14 cellular contexts compared by ENCODE assay signal in the genomic region with DNA sequence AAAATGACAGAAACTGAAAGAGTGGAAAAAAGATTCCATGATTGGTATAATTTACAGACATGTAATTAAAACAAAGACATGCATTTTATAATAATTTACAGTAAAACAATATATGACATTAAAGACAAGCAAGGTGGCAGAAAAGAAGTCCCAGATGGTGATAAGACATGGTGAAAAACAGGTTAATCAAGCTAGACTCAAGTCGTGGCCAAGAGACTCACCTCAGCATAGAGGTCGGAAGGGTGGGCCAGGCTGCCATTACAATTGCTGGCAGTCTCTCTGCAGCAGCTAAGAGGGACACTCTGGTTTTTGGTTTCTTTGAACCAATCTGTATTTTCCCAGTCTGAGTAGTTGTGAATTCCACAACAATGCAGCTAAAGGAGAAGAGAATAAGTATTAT. TPM values are rescaled to one million over a fixed set of nuclear protein-coding genes. Genes with fewer than 3 reads are reported as not detected.
DNase-seq lines count a peak whose midpoint lies in the region; ATAC-seq and TF ChIP-seq lines count a peak whose summit lies in the region.
"Had no signal": no experiment of that assay in that cellular context is flagged by ENCODE, and none has a peak within 500 bp of the region (broad histone marks: within the 10 kb centered on the region; RNA-seq: fewer than 3 reads in every experiment).

No MANE protein-coding gene starts in this region.

- H4K20me1 ChIP-seq in HCT116 (ENCODE audit: insufficient read depth) (no peaks in the 10 kb centered on the region), PC-9 (ENCODE audit: insufficient read depth) (no peaks in the 10 kb centered on the region)

- intact Hi-C loops in HCT116 (cut with micrococcal nuclease) (no loop called here), PC-9 (cut with micrococcal nuclease; ENCODE audit: unreplicated experiment) (no loop called here), Right ventricle myocardium inferior (cut with DNase I) (no loop called here)

- no peak for DNase-seq in HCT116 (ENCODE audit: low read depth, low spot score)
- no peak for DNase-seq in PC-9
- DNase-seq in mesothelial cell of epicardium (ENCODE audit: low spot score in 2 of 2, unreplicated experiment in 2 of 2) = no peak
- no peak for DNase-seq in Right ventricle myocardium inferior (ENCODE audit: missing footprints)
- DNase-seq in NCI-H187 treated with DMSO at 0.1 percent for 48 hours (lab: John Stamatoyannopoulos, UW) = no peak
- DNase-seq: CD4-positive, CD25-positive, alpha-beta regulatory T cell; CD8-positive, alpha-beta memory T cell; COR-L47; GM23248 had no signal

- peak overlapping the region; percentile 41 for H3K27ac Mint-ChIP-seq in mesothelial cell of epicardium
- H3K27ac Mint-ChIP-seq: B cell had no signal

- H3K27me3 ChIP-seq in HCT116 (ENCODE audit: insufficient read depth, low read length) = no peaks in the 10 kb centered on the region
- H3K27me3 ChIP-seq in PC-9 (ENCODE audit: insufficient read depth, low read depth) = no peaks in the 10 kb centered on the region
- H3K27me3 ChIP-seq: BLaER1 treated with 17β-estradiol and CSF1 and Interleukin-3, amounts not matched to agents 10 nM and 100 nM had no signal

- no peak for TF ChIP-seq POLR2A in HCT116 (IDR thresholded peaks at IDR 0.05; ENCODE audit: borderline replicate concordance, extremely low read depth, insufficient read depth, insufficient read length)

- no TSS peak for BruUV-seq in HCT116 (replicated peaks; lab: Mats Ljungman, UMichigan)
- BruUV-seq in PC-9 (replicated peaks; lab: Mats Ljungman, UMichigan) = no TSS peak

- ATAC-seq in HCT116 (no peak), GM18517 (IDR thresholded peaks at IDR 0.05; ENCODE audit: unreplicated experiment) (no peak), Right ventricle myocardium inferior (no peak)

- CTCF ChIA-PET in HCT116 (lab: Charles Lee) (interaction anchor here (1.0 kb wide), 1 partner anchor 19 kb away, joined by 3 read pairs; no protein-coding TSS in a partner anchor), PC-9 (lab: Charles Lee) (interaction anchor here (0.7 kb wide), 1 partner anchor 578 kb away, joined by 5 read pairs; no protein-coding TSS in a partner anchor)

- H3K27ac ChIP-seq in HCT116 (ENCODE audit: low read depth, low read length) (no peak overlapping the region), PC-9 (no peak overlapping the region)
- H3K27ac ChIP-seq: BLaER1 treated with 17β-estradiol and CSF1 and Interleukin-3, amounts not matched to agents 10 nM and 100 nM; GM23248 had no signal

- H3K79me2 ChIP-seq in HCT116 (ENCODE audit: insufficient read depth, low read length) = peaks cover 12% of the 10 kb centered on the region; the same call in 1 of the 2 replicates
- peaks cover 9% of the 10 kb centered on the region; the same call in 1 of the 2 replicates for H3K79me2 ChIP-seq in PC-9 (ENCODE audit: low read depth)

- H3K9me3 Mint-ChIP-seq in mesothelial cell of epicardium = no peaks in the 10 kb centered on the region
- H3K9me3 Mint-ChIP-seq: CD4-positive, CD25-positive, alpha-beta regulatory T cell; CD8-positive, alpha-beta memory T cell had no signal

- H3K36me3 Mint-ChIP-seq in mesothelial cell of epicardium = peaks cover 31% of the 10 kb centered on the region

- H3F3A ChIP-seq in PC-9 (ENCODE audit: insufficient read depth, low read depth) = no peaks in the 10 kb centered on the region

- no peak overlapping the region for H3K9ac ChIP-seq in HCT116 (ENCODE audit: low read length)
- H3K9ac ChIP-seq: BLaER1 treated with 17β-estradiol and CSF1 and Interleukin-3, amounts not matched to agents 10 nM and 100 nM; GM23248 had no signal

- TF ChIP-seq RAD21 in HCT116 (IDR thresholded peaks at IDR 0.05; ENCODE audit: low read depth) = no peak

- H3K9me2 ChIP-seq in HCT116 (ENCODE audit: insufficient read depth) = no peaks in the 10 kb centered on the region
- H3K9me2 ChIP-seq in PC-9 (ENCODE audit: insufficient read depth) = no peaks in the 10 kb centered on the region

- no peaks in the 10 kb centered on the region for H3K27me3 Mint-ChIP-seq in mesothelial cell of epicardium (ENCODE audit: low read depth)
- H3K27me3 Mint-ChIP-seq: B cell; CD4-positive, CD25-positive, alpha-beta regulatory T cell; CD8-positive, alpha-beta memory T cell had no signal

- H2AFZ ChIP-seq in HCT116 (ENCODE audit: low read depth, low read length, poor library complexity, severe bottlenecking) (no peak overlapping the region), PC-9 (no peak overlapping the region)
- H2AFZ ChIP-seq: GM23248 had no signal

- TF ChIP-seq CTCF in HCT116 (IDR thresholded peaks at IDR 0.05 in 2 of 3, conservative IDR thresholded peaks at IDR 0.05 in 1 of 3; ENCODE audit: borderline replicate concordance in 1 of 3, insufficient read depth in 1 of 3, low read depth in 2 of 3, low read length in 2 of 3) = no peak
- TF ChIP-seq CTCF in PC-9 (conservative IDR thresholded peaks at IDR 0.05) = no peak
- TF ChIP-seq CTCF in mesothelial cell of epicardium (IDR thresholded peaks at IDR 0.05; ENCODE audit: unreplicated experiment) = no peak

- POLR2A ChIA-PET in HCT116 (lab: Charles Lee) (no interaction called here), PC-9 (lab: Charles Lee; ENCODE audit: unreplicated experiment) (interaction anchor here (0.6 kb wide), 1 partner anchor 1528 kb away, joined by 15 read pairs; no protein-coding TSS in a partner anchor)

- H3K4me2 ChIP-seq in HCT116 (ENCODE audit: low read length) (0 out of 2 replicates have a peak overlapping the region, but pooled peaks have one; percentile 18), PC-9 (peak overlapping the region; percentile 12; the same call in 1 of the 2 replicates)
- H3K4me2 ChIP-seq: BLaER1 treated with 17β-estradiol and CSF1 and Interleukin-3, amounts not matched to agents 10 nM and 100 nM had no signal

- RAD21 ChIA-PET in HCT116 (lab: Charles Lee; ENCODE audit: low non-redundant PET in 1 of 2, low total read pairs in 2 of 2, uncharacterized antibody in 2 of 2, unreplicated experiment in 2 of 2) = no interaction called here

- peaks cover 6 to 14% of the 10 kb centered on the region in 2 experiments; a peak in 2 of 4 replicates for H3K36me3 ChIP-seq in HCT116 (ENCODE audit: control insufficient read depth in 1 of 2, insufficient read depth in 2 of 2, low read length in 2 of 2)
- H3K36me3 ChIP-seq in PC-9 (ENCODE audit: low read depth) = peaks cover 16% of the 10 kb centered on the region

- H3K4me1 ChIP-seq in HCT116 (ENCODE audit: control insufficient read depth in 1 of 2, insufficient read depth in 2 of 2, low read length in 2 of 2) (peaks cover 0 to 15% of the 10 kb centered on the region in 2 experiments; a peak in 2 of 4 replicates), PC-9 (replicated peaks; ENCODE audit: insufficient read depth) (peaks cover 23% of the 10 kb centered on the region)
- H3K4me1 ChIP-seq: HAP-1 had no signal

- H3K4me3 ChIP-seq in HCT116 (replicated peaks in 1 of 2; ENCODE audit: low read depth in 1 of 2, low read length in 2 of 2) = no peak overlapping the region
- no peak overlapping the region for H3K4me3 ChIP-seq in PC-9
- H3K4me3 ChIP-seq: BLaER1 treated with 17β-estradiol and CSF1 and Interleukin-3, amounts not matched to agents 10 nM and 100 nM; GM23248; HAP-1 had no signal

- no peak overlapping the region for H3K4me3 Mint-ChIP-seq in mesothelial cell of epicardium
- H3K4me3 Mint-ChIP-seq: B cell; CD4-positive, CD25-positive, alpha-beta regulatory T cell; CD8-positive, alpha-beta memory T cell had no signal

- H3K9me3 ChIP-seq in HCT116 (ENCODE audit: control insufficient read depth in 1 of 2, insufficient read depth in 1 of 2, low read depth in 1 of 2, low read length in 2 of 2) (no peaks in the 10 kb centered on the region), PC-9 (ENCODE audit: insufficient read depth, low read depth) (no peaks in the 10 kb centered on the region)
- H3K9me3 ChIP-seq: BLaER1 treated with 17β-estradiol and CSF1 and Interleukin-3, amounts not matched to agents 10 nM and 100 nM; HAP-1 had no signal

- peaks cover 28% of the 10 kb centered on the region for H3K4me1 Mint-ChIP-seq in mesothelial cell of epicardium

TF ChIP-seq in HCT116, 20 proteins besides CTCF, POLR2A, EP300 and RAD21 (continues in another document):
- no peak for TF ChIP-seq YY1 (IDR thresholded peaks at IDR 0.05; ENCODE audit: extremely low read depth, insufficient replicate concordance, low read depth, low read length)
- TF ChIP-seq FOSL1 (IDR thresholded peaks at IDR 0.05; ENCODE audit: low read depth) = no peak
- TF ChIP-seq, protein P1, sequence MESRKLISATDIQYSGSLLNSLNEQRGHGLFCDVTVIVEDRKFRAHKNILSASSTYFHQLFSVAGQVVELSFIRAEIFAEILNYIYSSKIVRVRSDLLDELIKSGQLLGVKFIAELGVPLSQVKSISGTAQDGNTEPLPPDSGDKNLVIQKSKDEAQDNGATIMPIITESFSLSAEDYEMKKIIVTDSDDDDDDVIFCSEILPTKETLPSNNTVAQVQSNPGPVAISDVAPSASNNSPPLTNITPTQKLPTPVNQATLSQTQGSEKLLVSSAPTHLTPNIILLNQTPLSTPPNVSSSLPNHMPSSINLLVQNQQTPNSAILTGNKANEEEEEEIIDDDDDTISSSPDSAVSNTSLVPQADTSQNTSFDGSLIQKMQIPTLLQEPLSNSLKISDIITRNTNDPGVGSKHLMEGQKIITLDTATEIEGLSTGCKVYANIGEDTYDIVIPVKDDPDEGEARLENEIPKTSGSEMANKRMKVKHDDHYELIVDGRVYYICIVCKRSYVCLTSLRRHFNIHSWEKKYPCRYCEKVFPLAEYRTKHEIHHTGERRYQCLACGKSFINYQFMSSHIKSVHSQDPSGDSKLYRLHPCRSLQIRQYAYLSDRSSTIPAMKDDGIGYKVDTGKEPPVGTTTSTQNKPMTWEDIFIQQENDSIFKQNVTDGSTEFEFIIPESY (IDR thresholded peaks at IDR 0.05; ENCODE audit: extremely low read depth, insufficient replicate concordance, low read length) = no peak
- no peak for TF ChIP-seq ZFX (IDR thresholded peaks at IDR 0.05)

RNA-seq across cellular contexts. Expression of a gene that starts 18.4 kb away (rescaled TPM):
- total RNA-seq in HCT116 (2021; ENCODE audit: unreplicated experiment) (140 TPM), PC-9 (2021) (133 and 151 TPM in 2 replicates), mesothelial cell of epicardium (301 to 312 TPM (median 307 TPM) in 3 replicates), Right ventricle myocardium inferior (98.3 TPM)
- 141 and 173 TPM in 2 replicates for polyA plus RNA-seq in HCT116 (2012)

RNA-seq across cellular contexts. Expression of a gene that starts 57.6 kb away (rescaled TPM):
- 0.79 TPM for total RNA-seq in HCT116 (2021; ENCODE audit: unreplicated experiment)
- polyA plus RNA-seq in HCT116 (2012) = 0.09 TPM in 1 of 2 replicates, not detected in the other
- total RNA-seq in PC-9 (2021) = not detected in 2 replicates
- 0.59 TPM in 1 of 3 replicates, not detected in the others for total RNA-seq in mesothelial cell of epicardium
- total RNA-seq in Right ventricle myocardium inferior = 4.5 TPM
- total RNA-seq: GM23248, HT1080 had no signal
